In the genomic region with DNA sequence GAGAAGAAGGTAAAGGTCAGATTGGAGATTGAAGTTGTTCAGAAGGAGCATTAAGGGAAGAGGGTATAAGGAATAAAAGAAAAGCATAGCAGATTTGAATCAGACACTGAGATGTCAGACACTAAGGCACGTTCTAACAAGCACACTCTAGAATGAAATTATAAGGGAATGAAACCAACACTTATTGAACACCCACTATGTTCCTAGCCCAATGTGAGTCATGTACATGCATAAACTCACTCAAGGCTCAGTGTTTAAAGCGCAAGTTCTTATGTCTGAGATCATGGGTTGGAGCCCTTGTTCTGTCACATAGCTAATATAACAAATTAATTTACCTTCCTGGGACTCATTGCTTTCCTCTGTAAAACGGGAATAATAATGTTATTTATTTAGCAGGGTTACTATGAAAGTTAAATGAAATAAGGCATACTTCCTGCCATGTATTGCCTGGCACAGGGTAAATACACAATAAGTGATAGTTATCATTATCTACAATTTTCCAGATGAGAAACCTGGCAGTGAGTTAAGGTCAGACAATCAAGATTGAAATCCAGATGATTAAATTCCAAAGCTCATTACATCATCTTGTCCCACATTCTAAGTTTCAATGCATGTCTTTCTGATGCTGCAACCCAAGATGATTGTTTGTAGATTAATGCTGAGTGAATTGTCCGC, we compare ENCODE assay signal across 23 cellular contexts.
A peak's percentile ranks its signal among the peaks of the same experiment; 100 is the strongest.
DNase-seq lines count a peak whose midpoint lies in the region; TF ChIP-seq lines count a peak whose summit lies in the region.
"Had no signal": no experiment of that assay in that cellular context is flagged by ENCODE, and none has a peak within 500 bp of the region (broad histone marks: within the 10 kb centered on the region; RNA-seq: fewer than 3 reads in every experiment).

No MANE protein-coding gene starts in this region.

- no peak overlapping the region for H3K4me2 ChIP-seq in SK-N-SH
- H3K4me2 ChIP-seq in Karpas-422 (ENCODE audit: low read depth, low read length, poor library complexity, severe bottlenecking) = no peak overlapping the region
- H3K4me2 ChIP-seq: A549; BLaER1 treated with 17β-estradiol and CSF1 and Interleukin-3, amounts not matched to agents 10 nM and 100 nM had no signal

- CTCF ChIA-PET in SK-N-SH (lab: Yijun Ruan, JAX) = no interaction called here

- no peaks in the 10 kb centered on the region for H3K9me2 ChIP-seq in SK-N-SH
- H3K9me2 ChIP-seq in Karpas-422 (replicated peaks; ENCODE audit: insufficient read depth, low read length) = no peaks in the 10 kb centered on the region

- H3K9me3 ChIP-seq in SK-N-SH = no peaks in the 10 kb centered on the region
- H3K9me3 ChIP-seq in Karpas-422 (ENCODE audit: low read length) = peaks cover 4% of the 10 kb centered on the region
- H3K9me3 ChIP-seq: A549; BLaER1 treated with 17β-estradiol and CSF1 and Interleukin-3, amounts not matched to agents 10 nM and 100 nM; HAP-1; SJCRH30 had no signal

- DNase-seq in HPDE6-E6E7 (ENCODE audit: extremely low spot score) = peak; percentile 5
- peak; percentile 11 for DNase-seq in SK-N-SH
- peak; percentile 89 for DNase-seq in epithelial cell of esophagus (ENCODE audit: low read depth)
- peak; percentile 12 for DNase-seq in renal cortical epithelial cell (ENCODE audit: low read depth)
- DNase-seq in Karpas-422 = no peak
- DNase-seq in NOMO-1 (lab: John Stamatoyannopoulos, UW; ENCODE audit: unreplicated experiment in 2 of 2) = no peak
- no peak for DNase-seq in GDM1 (lab: John Stamatoyannopoulos, UW)
- DNase-seq: AML-193; CD4-positive, alpha-beta T cell; DMS53; GOT3; IMR-90; KG1; NCI-H1048; NCI-H1694; NCI-H2029 treated with DMSO at 0.1 percent for 48 hours; NCI-H446 treated with DMSO at 0.1 percent for 48 hours; NCI-H526; PC-3; SJCRH30 had no signal

- H4K20me1 ChIP-seq in SK-N-SH (ENCODE audit: insufficient read depth) (no peaks in the 10 kb centered on the region), Karpas-422 (ENCODE audit: insufficient read depth, low read depth, low read length) (no peaks in the 10 kb centered on the region)
- H4K20me1 ChIP-seq: BLaER1 treated with 17β-estradiol and CSF1 and Interleukin-3, amounts not matched to agents 10 nM and 100 nM had no signal

- TF ChIP-seq EP300 in SK-N-SH (IDR thresholded peaks at IDR 0.05; ENCODE audit: borderline replicate concordance in 1 of 2, low read depth in 1 of 2, low read length in 1 of 2) = no peak

- H3K4me3 ChIP-seq in SK-N-SH (ENCODE audit: low read depth in 2 of 2, low read length in 1 of 2) = no peak overlapping the region
- H3K4me3 ChIP-seq in epithelial cell of esophagus (ENCODE audit: low read length) = no peak overlapping the region
- H3K4me3 ChIP-seq in Karpas-422 (ENCODE audit: low read length) = no peak overlapping the region
- H3K4me3 ChIP-seq: A549; BLaER1 treated with 17β-estradiol and CSF1 and Interleukin-3, amounts not matched to agents 10 nM and 100 nM; HAP-1; SJCRH30 had no signal

- H3K36me3 ChIP-seq in SK-N-SH (replicated peaks in 1 of 2; ENCODE audit: control insufficient read depth in 1 of 2, insufficient read depth in 2 of 2, low read length in 1 of 2) (no peaks in the 10 kb centered on the region), Karpas-422 (ENCODE audit: insufficient read depth, low read length) (no peaks in the 10 kb centered on the region)
- H3K36me3 ChIP-seq: BLaER1 treated with 17β-estradiol and CSF1 and Interleukin-3, amounts not matched to agents 10 nM and 100 nM; HAP-1; SJCRH30 had no signal

- H3K9ac ChIP-seq in SK-N-SH = no peak overlapping the region
- H3K9ac ChIP-seq in Karpas-422 (ENCODE audit: low read length) = no peak overlapping the region
- H3K9ac ChIP-seq: BLaER1 treated with 17β-estradiol and CSF1 and Interleukin-3, amounts not matched to agents 10 nM and 100 nM had no signal

- H3F3A ChIP-seq in SK-N-SH (replicated peaks; ENCODE audit: insufficient read depth) = no peaks in the 10 kb centered on the region

- TF ChIP-seq RAD21 in SK-N-SH (IDR thresholded peaks at IDR 0.05; ENCODE audit: low read length) = no peak

- H3K79me2 ChIP-seq in SK-N-SH (ENCODE audit: insufficient read depth) = no peaks in the 10 kb centered on the region
- no peaks in the 10 kb centered on the region for H3K79me2 ChIP-seq in Karpas-422 (ENCODE audit: low read length)

- H2AFZ ChIP-seq in SK-N-SH (ENCODE audit: low read depth) (no peak overlapping the region), Karpas-422 (ENCODE audit: low read length) (no peak overlapping the region)

- 65% methylated on average over 4 of the region's 4 CpGs for whole genome bisulfite sequencing in SK-N-SH (ENCODE audit: low lambda C conversion rate)

- H3K27me3 ChIP-seq in SK-N-SH (ENCODE audit: insufficient read depth) (no peaks in the 10 kb centered on the region), Karpas-422 (ENCODE audit: low read length) (no peaks in the 10 kb centered on the region)
- H3K27me3 ChIP-seq: BLaER1 treated with 17β-estradiol and CSF1 and Interleukin-3, amounts not matched to agents 10 nM and 100 nM; SJCRH30 had no signal

- no peak overlapping the region for H3K27ac ChIP-seq in SK-N-SH (ENCODE audit: low read depth in 2 of 2, low read length in 1 of 2)
- no peak overlapping the region for H3K27ac ChIP-seq in Karpas-422 (ENCODE audit: low read length)
- H3K27ac ChIP-seq: A549; BLaER1 treated with 17β-estradiol and CSF1 and Interleukin-3, amounts not matched to agents 10 nM and 100 nM; SJCRH30 had no signal

- POLR2A ChIA-PET in SK-N-SH (lab: Yijun Ruan, JAX) = no interaction called here

- no peaks in the 10 kb centered on the region; a peak in 1 of 4 replicates for H3K4me1 ChIP-seq in SK-N-SH (ENCODE audit: control insufficient read depth in 1 of 2, insufficient read depth in 2 of 2, low read depth in 1 of 2, low read length in 1 of 2)
- H3K4me1 ChIP-seq in Karpas-422 (ENCODE audit: low read length) = no peaks in the 10 kb centered on the region
- H3K4me1 ChIP-seq: A549; BLaER1 treated with 17β-estradiol and CSF1 and Interleukin-3, amounts not matched to agents 10 nM and 100 nM; HAP-1; SJCRH30 had no signal

- TF ChIP-seq CTCF in SK-N-SH (IDR thresholded peaks at IDR 0.05) (no peak), epithelial cell of esophagus (IDR thresholded peaks at IDR 0.05; ENCODE audit: insufficient read depth, low read depth, low read length, missing control alignments) (no peak)

TF ChIP-seq in SK-N-SH, 30 proteins besides CTCF, POLR2A, EP300 and RAD21:
- TF ChIP-seq TCF12 (IDR thresholded peaks at IDR 0.05) (0 out of 2 replicates have a peak, but pooled peaks have one; percentile 15), RCOR1 (IDR thresholded peaks at IDR 0.05; ENCODE audit: low read length) (no peak), MXI1 (IDR thresholded peaks at IDR 0.05; ENCODE audit: low read depth, low read length) (no peak), SMC3 (IDR thresholded peaks at IDR 0.05; ENCODE audit: low read depth, low read length) (no peak), FOXM1 (IDR thresholded peaks at IDR 0.05; ENCODE audit: low read depth) (no peak)
- TF ChIP-seq, protein P1, sequence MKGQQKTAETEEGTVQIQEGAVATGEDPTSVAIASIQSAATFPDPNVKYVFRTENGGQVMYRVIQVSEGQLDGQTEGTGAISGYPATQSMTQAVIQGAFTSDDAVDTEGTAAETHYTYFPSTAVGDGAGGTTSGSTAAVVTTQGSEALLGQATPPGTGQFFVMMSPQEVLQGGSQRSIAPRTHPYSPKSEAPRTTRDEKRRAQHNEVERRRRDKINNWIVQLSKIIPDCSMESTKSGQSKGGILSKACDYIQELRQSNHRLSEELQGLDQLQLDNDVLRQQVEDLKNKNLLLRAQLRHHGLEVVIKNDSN (IDR thresholded peaks at IDR 0.05; ENCODE audit: borderline replicate concordance, low read depth) = no peak
TF ChIP-seq in SK-N-SH: peak in this region for 1.

Comparison
In these comparisons a context has a peak if more than half of its experiments do, and no peak if none do; other contexts are left out.
1. DNase-seq: peak in HPDE6-E6E7 (single experiment), SK-N-SH (single experiment), epithelial cell of esophagus (single experiment) and renal cortical epithelial cell (single experiment); none in Karpas-422 (single experiment), NOMO-1 (0 of 2) and GDM1 (single experiment).